Comparison of ENCODE assay signal across 1 cellular context in the genomic region with DNA sequence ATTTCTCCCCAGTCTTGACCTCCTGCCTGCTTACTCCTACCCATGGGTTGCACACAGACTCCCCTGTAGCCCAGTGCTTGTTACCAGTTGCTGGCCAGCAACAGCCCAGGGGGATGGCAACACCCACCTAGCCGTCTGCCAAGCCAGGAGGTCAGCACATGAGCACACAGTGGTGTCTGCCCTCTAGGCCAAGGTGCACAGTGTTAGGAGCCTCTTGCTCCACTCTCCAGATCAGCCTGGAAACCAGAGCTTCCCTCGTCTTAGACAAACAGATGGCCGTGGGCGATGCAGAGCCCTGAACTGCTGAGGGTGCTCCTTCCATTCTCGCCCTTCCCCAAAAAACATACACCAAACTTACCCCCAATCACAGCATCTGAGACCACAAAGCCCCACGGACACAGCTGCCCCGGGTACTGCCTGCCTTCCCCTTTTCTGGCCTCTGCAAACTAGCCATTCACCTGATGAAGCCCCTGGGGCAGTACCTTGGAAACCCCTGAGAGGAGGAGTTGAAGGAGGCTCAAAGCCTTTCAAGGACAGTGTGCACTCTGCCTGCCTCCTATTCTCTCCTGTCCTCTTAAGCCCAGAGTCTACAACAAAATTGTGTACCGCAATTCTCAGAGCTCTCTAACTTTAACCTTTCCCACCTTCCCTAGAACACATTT.
TF ChIP-seq lines count a peak whose summit lies in the region.

No MANE protein-coding gene starts in this region.

TF ChIP-seq in HepG2, 621 proteins besides CTCF, POLR2A, EP300 and RAD21 (continued from another document and continues in another):
- TF ChIP-seq, protein P1, sequence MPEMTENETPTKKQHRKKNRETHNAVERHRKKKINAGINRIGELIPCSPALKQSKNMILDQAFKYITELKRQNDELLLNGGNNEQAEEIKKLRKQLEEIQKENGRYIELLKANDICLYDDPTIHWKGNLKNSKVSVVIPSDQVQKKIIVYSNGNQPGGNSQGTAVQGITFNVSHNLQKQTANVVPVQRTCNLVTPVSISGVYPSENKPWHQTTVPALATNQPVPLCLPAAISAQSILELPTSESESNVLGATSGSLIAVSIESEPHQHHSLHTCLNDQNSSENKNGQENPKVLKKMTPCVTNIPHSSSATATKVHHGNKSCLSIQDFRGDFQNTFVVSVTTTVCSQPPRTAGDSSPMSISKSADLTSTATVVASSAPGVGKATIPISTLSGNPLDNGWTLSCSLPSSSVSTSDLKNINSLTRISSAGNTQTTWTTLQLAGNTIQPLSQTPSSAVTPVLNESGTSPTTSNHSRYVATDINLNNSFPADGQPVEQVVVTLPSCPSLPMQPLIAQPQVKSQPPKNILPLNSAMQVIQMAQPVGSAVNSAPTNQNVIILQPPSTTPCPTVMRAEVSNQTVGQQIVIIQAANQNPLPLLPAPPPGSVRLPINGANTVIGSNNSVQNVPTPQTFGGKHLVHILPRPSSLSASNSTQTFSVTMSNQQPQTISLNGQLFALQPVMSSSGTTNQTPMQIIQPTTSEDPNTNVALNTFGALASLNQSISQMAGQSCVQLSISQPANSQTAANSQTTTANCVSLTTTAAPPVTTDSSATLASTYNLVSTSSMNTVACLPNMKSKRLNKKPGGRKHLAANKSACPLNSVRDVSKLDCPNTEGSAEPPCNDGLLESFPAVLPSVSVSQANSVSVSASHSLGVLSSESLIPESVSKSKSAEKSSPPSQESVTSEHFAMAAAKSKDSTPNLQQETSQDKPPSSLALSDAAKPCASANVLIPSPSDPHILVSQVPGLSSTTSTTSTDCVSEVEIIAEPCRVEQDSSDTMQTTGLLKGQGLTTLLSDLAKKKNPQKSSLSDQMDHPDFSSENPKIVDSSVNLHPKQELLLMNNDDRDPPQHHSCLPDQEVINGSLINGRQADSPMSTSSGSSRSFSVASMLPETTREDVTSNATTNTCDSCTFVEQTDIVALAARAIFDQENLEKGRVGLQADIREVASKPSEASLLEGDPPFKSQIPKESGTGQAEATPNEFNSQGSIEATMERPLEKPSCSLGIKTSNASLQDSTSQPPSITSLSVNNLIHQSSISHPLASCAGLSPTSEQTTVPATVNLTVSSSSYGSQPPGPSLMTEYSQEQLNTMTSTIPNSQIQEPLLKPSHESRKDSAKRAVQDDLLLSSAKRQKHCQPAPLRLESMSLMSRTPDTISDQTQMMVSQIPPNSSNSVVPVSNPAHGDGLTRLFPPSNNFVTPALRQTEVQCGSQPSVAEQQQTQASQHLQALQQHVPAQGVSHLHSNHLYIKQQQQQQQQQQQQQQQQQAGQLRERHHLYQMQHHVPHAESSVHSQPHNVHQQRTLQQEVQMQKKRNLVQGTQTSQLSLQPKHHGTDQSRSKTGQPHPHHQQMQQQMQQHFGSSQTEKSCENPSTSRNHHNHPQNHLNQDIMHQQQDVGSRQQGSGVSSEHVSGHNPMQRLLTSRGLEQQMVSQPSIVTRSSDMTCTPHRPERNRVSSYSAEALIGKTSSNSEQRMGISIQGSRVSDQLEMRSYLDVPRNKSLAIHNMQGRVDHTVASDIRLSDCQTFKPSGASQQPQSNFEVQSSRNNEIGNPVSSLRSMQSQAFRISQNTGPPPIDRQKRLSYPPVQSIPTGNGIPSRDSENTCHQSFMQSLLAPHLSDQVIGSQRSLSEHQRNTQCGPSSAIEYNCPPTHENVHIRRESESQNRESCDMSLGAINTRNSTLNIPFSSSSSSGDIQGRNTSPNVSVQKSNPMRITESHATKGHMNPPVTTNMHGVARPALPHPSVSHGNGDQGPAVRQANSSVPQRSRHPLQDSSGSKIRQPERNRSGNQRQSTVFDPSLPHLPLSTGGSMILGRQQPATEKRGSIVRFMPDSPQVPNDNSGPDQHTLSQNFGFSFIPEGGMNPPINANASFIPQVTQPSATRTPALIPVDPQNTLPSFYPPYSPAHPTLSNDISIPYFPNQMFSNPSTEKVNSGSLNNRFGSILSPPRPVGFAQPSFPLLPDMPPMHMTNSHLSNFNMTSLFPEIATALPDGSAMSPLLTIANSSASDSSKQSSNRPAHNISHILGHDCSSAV (CRISPR knock-in tag; IDR thresholded peaks at IDR 0.05; ENCODE audit: borderline replicate concordance) = no peak
- TF ChIP-seq RBM22 (optimal IDR thresholded peaks at IDR 0.05; ENCODE audit: low read length) = no peak
- no peak for TF ChIP-seq SOX5 (CRISPR knock-in tag; IDR thresholded peaks at IDR 0.05; ENCODE audit: borderline replicate concordance)
- no peak for TF ChIP-seq ATF7 (IDR thresholded peaks at IDR 0.05)
- no peak for TF ChIP-seq ATF7 (CRISPR knock-in tag; IDR thresholded peaks at IDR 0.05)
- no peak for TF ChIP-seq ZNF253 (CRISPR knock-in tag; IDR thresholded peaks at IDR 0.05; ENCODE audit: borderline replicate concordance)
- TF ChIP-seq ZIK1 (CRISPR knock-in tag; IDR thresholded peaks at IDR 0.05; ENCODE audit: borderline replicate concordance, low read depth) = no peak
- no peak for TF ChIP-seq ZNF646 (CRISPR knock-in tag; IDR thresholded peaks at IDR 0.05)
- no peak for TF ChIP-seq TAF1 (CRISPR knock-in tag; IDR thresholded peaks at IDR 0.05)
- no peak for TF ChIP-seq ETS1 (CRISPR knock-in tag; IDR thresholded peaks at IDR 0.05)
- no peak for TF ChIP-seq DZIP1 (CRISPR knock-in tag; IDR thresholded peaks at IDR 0.05)
- TF ChIP-seq ZNF121 (CRISPR knock-in tag; IDR thresholded peaks at IDR 0.05) = no peak
- TF ChIP-seq HCFC1 (IDR thresholded peaks at IDR 0.05; ENCODE audit: low read depth, low read length) = no peak
- TF ChIP-seq GPN1 (CRISPR knock-in tag; IDR thresholded peaks at IDR 0.05; ENCODE audit: borderline replicate concordance) = no peak
- TF ChIP-seq POLR2AphosphoS5 (IDR thresholded peaks at IDR 0.05; ENCODE audit: low read depth, low read length) = no peak; the same call in 1 of the 2 replicates
- TF ChIP-seq KDM5A (IDR thresholded peaks at IDR 0.05; ENCODE audit: borderline replicate concordance, low read length) = no peak
- no peak for TF ChIP-seq SETDB1 (CRISPR knock-in tag; IDR thresholded peaks at IDR 0.05; ENCODE audit: borderline replicate concordance)
- no peak for TF ChIP-seq MTF2 (CRISPR knock-in tag; IDR thresholded peaks at IDR 0.05; ENCODE audit: borderline replicate concordance)
- no peak for TF ChIP-seq ZNF569 (CRISPR knock-in tag; IDR thresholded peaks at IDR 0.05; ENCODE audit: borderline replicate concordance)
- no peak for TF ChIP-seq ZBTB42 (CRISPR knock-in tag; IDR thresholded peaks at IDR 0.05)
- no peak for TF ChIP-seq ZNF7 (CRISPR knock-in tag; IDR thresholded peaks at IDR 0.05)
- no peak for TF ChIP-seq ZNF550 (CRISPR knock-in tag; IDR thresholded peaks at IDR 0.05; ENCODE audit: borderline replicate concordance)
- no peak for TF ChIP-seq EHMT2 (IDR thresholded peaks at IDR 0.05; ENCODE audit: borderline replicate concordance, low read depth, low read length)
- no peak for TF ChIP-seq ZNF678 (CRISPR knock-in tag; IDR thresholded peaks at IDR 0.05)
- TF ChIP-seq ZNF260 (CRISPR knock-in tag; IDR thresholded peaks at IDR 0.05; ENCODE audit: borderline replicate concordance, low read depth) = no peak
- TF ChIP-seq, protein P2, sequence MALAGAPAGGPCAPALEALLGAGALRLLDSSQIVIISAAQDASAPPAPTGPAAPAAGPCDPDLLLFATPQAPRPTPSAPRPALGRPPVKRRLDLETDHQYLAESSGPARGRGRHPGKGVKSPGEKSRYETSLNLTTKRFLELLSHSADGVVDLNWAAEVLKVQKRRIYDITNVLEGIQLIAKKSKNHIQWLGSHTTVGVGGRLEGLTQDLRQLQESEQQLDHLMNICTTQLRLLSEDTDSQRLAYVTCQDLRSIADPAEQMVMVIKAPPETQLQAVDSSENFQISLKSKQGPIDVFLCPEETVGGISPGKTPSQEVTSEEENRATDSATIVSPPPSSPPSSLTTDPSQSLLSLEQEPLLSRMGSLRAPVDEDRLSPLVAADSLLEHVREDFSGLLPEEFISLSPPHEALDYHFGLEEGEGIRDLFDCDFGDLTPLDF (CRISPR knock-in tag; IDR thresholded peaks at IDR 0.05) = no peak
- no peak for TF ChIP-seq BRF2 (CRISPR knock-in tag; IDR thresholded peaks at IDR 0.05)
- no peak for TF ChIP-seq ZNF12 (CRISPR knock-in tag; IDR thresholded peaks at IDR 0.05)
- 0 out of 2 replicates have a peak, but pooled peaks have one; percentile 39 for TF ChIP-seq HNRNPL (IDR thresholded peaks at IDR 0.05; ENCODE audit: low read depth, low read length)
